1 cellular context compared by ENCODE assay signal in genomic region chr12:98490491-98491453, GRCh38.
TF ChIP-seq lines count a peak whose summit lies in the region.

No MANE protein-coding gene starts in this region.

TF ChIP-seq in HepG2, 621 proteins besides CTCF, POLR2A, EP300 and RAD21 (continued from another document and continues in another):
- TF ChIP-seq CEBPZ (IDR thresholded peaks at IDR 0.05; ENCODE audit: low read length) (no peak), SP140L (CRISPR knock-in tag; IDR thresholded peaks at IDR 0.05; ENCODE audit: borderline replicate concordance) (no peak), ZNF891 (CRISPR knock-in tag; IDR thresholded peaks at IDR 0.05) (no peak), ZKSCAN5 (CRISPR knock-in tag; IDR thresholded peaks at IDR 0.05) (no peak), PRDM15 (CRISPR knock-in tag; IDR thresholded peaks at IDR 0.05) (peak; percentile 84), IRF1 (CRISPR knock-in tag; IDR thresholded peaks at IDR 0.05; ENCODE audit: low read depth) (no peak), ZNF577 (CRISPR knock-in tag; IDR thresholded peaks at IDR 0.05; ENCODE audit: borderline replicate concordance, low read depth) (no peak), HIVEP1 (CRISPR knock-in tag; IDR thresholded peaks at IDR 0.05) (no peak), SNRNP70 (IDR thresholded peaks at IDR 0.05; ENCODE audit: low read depth, low read length) (no peak), ZBTB25 (CRISPR knock-in tag; IDR thresholded peaks at IDR 0.05) (no peak), PITX1 (CRISPR knock-in tag; IDR thresholded peaks at IDR 0.05) (peak; percentile 81; the same call in 1 of the 2 replicates), ZNF335 (CRISPR knock-in tag; IDR thresholded peaks at IDR 0.05) (no peak; the same call in 1 of the 2 replicates), ZNF383 (CRISPR knock-in tag; IDR thresholded peaks at IDR 0.05; ENCODE audit: borderline replicate concordance) (no peak), PBX3 (CRISPR knock-in tag; IDR thresholded peaks at IDR 0.05; ENCODE audit: borderline replicate concordance) (no peak), KLF15 (CRISPR knock-in tag; IDR thresholded peaks at IDR 0.05; ENCODE audit: borderline replicate concordance) (no peak), HDAC2 (CRISPR knock-in tag; IDR thresholded peaks at IDR 0.05) (peak; percentile 70), KAT8 (CRISPR knock-in tag; IDR thresholded peaks at IDR 0.05) (peak; percentile 89), U2AF2 (IDR thresholded peaks at IDR 0.05; ENCODE audit: low read depth, low read length) (no peak), TIGD3 (CRISPR knock-in tag; IDR thresholded peaks at IDR 0.05; ENCODE audit: borderline replicate concordance) (no peak), CBX2 (IDR thresholded peaks at IDR 0.05; ENCODE audit: low read depth, low read length) (no peak), CBX2 (CRISPR knock-in tag; IDR thresholded peaks at IDR 0.05; ENCODE audit: low read depth) (no peak), ZSCAN9 (CRISPR knock-in tag; IDR thresholded peaks at IDR 0.05; ENCODE audit: borderline replicate concordance) (no peak), LBX2 (CRISPR knock-in tag; IDR thresholded peaks at IDR 0.05; ENCODE audit: borderline replicate concordance) (no peak), HNF4G (IDR thresholded peaks at IDR 0.05; ENCODE audit: borderline replicate concordance, low read depth, low read length) (peak; percentile 90), HNF4G (CRISPR knock-in tag; IDR thresholded peaks at IDR 0.05; ENCODE audit: borderline replicate concordance, low read depth) (peak; percentile 88; the same call in 1 of the 2 replicates), MIER2 (CRISPR knock-in tag; IDR thresholded peaks at IDR 0.05) (peak; percentile 53; the same call in 1 of the 2 replicates), ZNF24 (IDR thresholded peaks at IDR 0.05) (peak; percentile 59; the same call in 1 of the 2 replicates), HNF1B (CRISPR knock-in tag; IDR thresholded peaks at IDR 0.05) (peak; percentile 84), TARDBP (CRISPR knock-in tag; IDR thresholded peaks at IDR 0.05) (0 out of 2 replicates have a peak, but pooled peaks have one; percentile 70), ZNF709 (CRISPR knock-in tag; IDR thresholded peaks at IDR 0.05) (no peak), CHCHD3 (CRISPR knock-in tag; IDR thresholded peaks at IDR 0.05) (no peak), POLR2AphosphoS5 (IDR thresholded peaks at IDR 0.05; ENCODE audit: low read depth, low read length) (peak; percentile 65; the same call in 1 of the 2 replicates), CBX1 (IDR thresholded peaks at IDR 0.05; ENCODE audit: low read depth) (no peak), NFATC3 (CRISPR knock-in tag; IDR thresholded peaks at IDR 0.05) (no peak), E2F1 (CRISPR knock-in tag; IDR thresholded peaks at IDR 0.05) (no peak), NFIC (IDR thresholded peaks at IDR 0.05; ENCODE audit: low read length) (0 out of 2 replicates have a peak, but pooled peaks have one; percentile 59), TCF12 (IDR thresholded peaks at IDR 0.05) (no peak), TCF12 (CRISPR knock-in tag; IDR thresholded peaks at IDR 0.05) (no peak), DZIP1 (CRISPR knock-in tag; IDR thresholded peaks at IDR 0.05) (no peak), YY1 (IDR thresholded peaks at IDR 0.05; ENCODE audit: insufficient read depth, insufficient replicate concordance, low read depth, low read length) (peak; percentile 73), MLX (CRISPR knock-in tag; IDR thresholded peaks at IDR 0.05) (peak; percentile 36; the same call in 1 of the 2 replicates), ZNF605 (CRISPR knock-in tag; IDR thresholded peaks at IDR 0.05) (peak; percentile 48), RAD51 (IDR thresholded peaks at IDR 0.05; ENCODE audit: borderline replicate concordance) (no peak), PHB2 (IDR thresholded peaks at IDR 0.05; ENCODE audit: partially characterized antibody) (no peak), SRF (IDR thresholded peaks at IDR 0.05; ENCODE audit: low read depth, low read length) (no peak)
